ENCODE assay signal across 8 cellular contexts in the genomic region with DNA sequence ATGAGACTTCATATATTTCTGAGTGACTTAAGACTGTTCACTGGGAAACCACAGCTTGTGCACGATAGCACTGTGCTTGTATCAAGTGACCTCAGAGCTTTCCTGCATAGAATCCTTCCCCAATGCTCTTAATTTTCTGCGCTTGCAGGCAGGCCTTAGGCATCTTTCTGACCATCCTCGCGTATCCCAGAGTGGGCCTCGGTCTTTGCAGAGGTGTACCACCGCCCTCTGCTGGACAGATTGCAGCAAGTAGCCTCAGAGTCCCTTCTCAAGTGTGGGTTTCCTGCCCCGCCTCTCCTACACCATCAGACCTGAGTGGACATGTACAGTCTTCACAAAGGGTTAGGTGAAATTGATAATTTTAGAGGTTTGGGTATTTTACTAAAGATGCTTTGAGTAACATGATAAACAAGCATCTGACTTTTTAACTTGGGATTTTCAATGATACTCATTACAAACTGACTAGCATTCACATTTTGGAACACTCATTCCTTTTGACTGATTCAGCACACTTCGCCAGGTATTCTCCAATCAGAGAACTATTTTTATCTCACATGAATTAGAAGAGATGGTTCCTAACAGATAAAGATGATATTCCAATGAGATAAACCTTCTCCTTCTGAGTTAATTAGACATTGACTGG.
DNase-seq lines count a peak whose midpoint lies in the region; ATAC-seq lines count a peak whose summit lies in the region.

No MANE protein-coding gene starts in this region.

- DNase-seq in NCI-H2227 (lab: John Stamatoyannopoulos, UW; ENCODE audit: unreplicated experiment) (peak; percentile 21), NCI-H2227 treated with DMSO at 0.1 percent for 48 hours (lab: John Stamatoyannopoulos, UW) (no peak), NCI-H1105 treated with DMSO at 0.1 percent for 48 hours (lab: John Stamatoyannopoulos, UW) (peak; percentile 82), T-helper 2 cell (peak; percentile 27 to 73 (median 45)), amygdala (lab: John Stamatoyannopoulos, UW) (peak; percentile 4 to 94 (median 76)), right cardiac atrium (peak; percentile 86 to 94 (median 91)), sciatic nerve (ENCODE audit: low spot score) (peak; percentile 95)

- ATAC-seq in HG02763 (IDR thresholded peaks at IDR 0.05; ENCODE audit: unreplicated experiment) (peak; percentile 96), right cardiac atrium (peak; percentile 99), sciatic nerve (peak; percentile 98)

- H3K27me3 ChIP-seq in right cardiac atrium (ENCODE audit: control insufficient read depth, insufficient read depth) = no peaks in the 10 kb centered on the region

- no peak overlapping the region for H3K4me3 ChIP-seq in right cardiac atrium (ENCODE audit: low read length)

- no peak overlapping the region for H3K27ac ChIP-seq in right cardiac atrium (ENCODE audit: low read length)

- H3K4me1 ChIP-seq in right cardiac atrium (ENCODE audit: control insufficient read depth, insufficient read depth, low read length) = no peaks in the 10 kb centered on the region

- 13% methylated on average over 8 of the region's 8 CpGs for WGBS in right cardiac atrium

- intact Hi-C loops in right cardiac atrium (cut with DNase I) (loop anchor here (5.0 to 10.0 kb wide), 5 partner anchors 416 to 621 kb away; partner anchors contain the start of gene NRIP1 (in 1 of the 4)), sciatic nerve (cut with DNase I) (no loop called here)

- no peaks in the 10 kb centered on the region for H3K9me3 ChIP-seq in right cardiac atrium (ENCODE audit: control insufficient read depth, low read length)
